ENCODE assay signal across 11 cellular contexts in the genomic region with DNA sequence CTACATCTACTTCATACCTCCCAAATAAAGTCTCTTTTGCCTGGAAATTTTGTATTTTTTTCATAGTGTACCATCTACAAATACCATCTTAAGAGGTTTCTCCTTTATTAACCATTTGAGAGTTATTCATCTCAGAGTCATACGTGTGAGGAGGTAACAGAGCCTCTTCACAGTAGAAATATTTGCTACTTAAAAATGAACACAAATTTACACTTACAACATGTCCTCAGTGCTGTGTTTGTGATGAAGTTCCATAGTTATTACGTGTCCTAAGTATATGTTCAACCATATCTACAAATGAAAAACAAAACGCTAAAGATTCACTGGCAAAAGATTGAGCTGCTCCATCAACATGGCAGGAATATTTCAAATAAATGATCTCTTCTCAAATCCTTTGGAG. TPM values are rescaled to one million over a fixed set of nuclear protein-coding genes. Genes with fewer than 3 reads are reported as not detected.
A peak's percentile ranks its signal among the peaks of the same experiment; 100 is the strongest.
DNase-seq lines count a peak whose midpoint lies in the region; ATAC-seq and TF ChIP-seq lines count a peak whose summit lies in the region.
"Had no signal": no experiment of that assay in that cellular context is flagged by ENCODE, and none has a peak within 500 bp of the region (broad histone marks: within the 10 kb centered on the region; RNA-seq: fewer than 3 reads in every experiment).

No MANE protein-coding gene starts in this region.

- H3F3A ChIP-seq in neural cell (ENCODE audit: insufficient read depth, low read length, poor library complexity, severe bottlenecking): no peaks in the 10 kb centered on the region

- H2AFZ ChIP-seq in ACC112 (ENCODE audit: low read length, unreplicated experiment) (peak overlapping the region; percentile 91), neural cell (ENCODE audit: low read depth, low read length) (peak overlapping the region; percentile 24)

- no peak overlapping the region for H3K27ac Mint-ChIP-seq in immature natural killer cell
- H3K27ac Mint-ChIP-seq: activated T-helper 2 cell treated with anti-CD3 and anti-CD28 coated beads, Interferon-gamma antibody, Interleukin-2, Interleukin-4, amounts not matched to agents 10 μg/mL and 5 μg/mL and 100 μg/mL, durations not matched to agents 14 hours and 24 hours and 36 hours; CD4-positive, alpha-beta memory T cell; HFFc6 had no signal

- no peaks in the 10 kb centered on the region for H3K36me3 ChIP-seq in ACC112 (ENCODE audit: insufficient read depth, low read length)
- no peaks in the 10 kb centered on the region for H3K36me3 ChIP-seq in neural cell (ENCODE audit: insufficient read depth, low read length)
- no peaks in the 10 kb centered on the region for H3K36me3 ChIP-seq in aorta (ENCODE audit: control insufficient read depth in 1 of 2, insufficient read depth in 2 of 2, low read length in 1 of 2)

- H3K4me1 Mint-ChIP-seq in immature natural killer cell: no peaks in the 10 kb centered on the region

- no peak for TF ChIP-seq RAD21 in neural cell (conservative IDR thresholded peaks at IDR 0.05)

- H3K9me2 ChIP-seq in neural cell (ENCODE audit: insufficient read depth, low read length): no peaks in the 10 kb centered on the region

- H3K4me2 ChIP-seq in neural cell (ENCODE audit: low read length): peak overlapping the region; percentile 3

- peak overlapping the region; percentile 10 for H3K9ac ChIP-seq in neural cell (ENCODE audit: low read length)

- 6 to 7% methylated on average over 3 of the region's 3 CpGs for WGBS in aorta, 2 donors

- no peaks in the 10 kb centered on the region for H3K9me3 Mint-ChIP-seq in immature natural killer cell
- H3K9me3 Mint-ChIP-seq: activated T-helper 2 cell treated with anti-CD3 and anti-CD28 coated beads, Interferon-gamma antibody, Interleukin-2, Interleukin-4, amounts not matched to agents 10 μg/mL and 5 μg/mL and 100 μg/mL, durations not matched to agents 14 hours and 24 hours and 36 hours; CD4-positive, alpha-beta memory T cell; HFFc6 had no signal

- TF ChIP-seq CTCF in neural cell (IDR thresholded peaks at IDR 0.05; ENCODE audit: poor library complexity, severe bottlenecking): no peak

- DNase-seq in caudate nucleus (lab: John Stamatoyannopoulos, UW): no peak
- DNase-seq in immature natural killer cell: no peak
- no peak for DNase-seq in aorta
- no peak for DNase-seq in 8988T

- H3K27me3 ChIP-seq in ACC112 (ENCODE audit: insufficient read depth, low read length) (no peaks in the 10 kb centered on the region), neural cell (ENCODE audit: insufficient read depth, low read depth, low read length) (peaks cover 12% of the 10 kb centered on the region), aorta (ENCODE audit: control insufficient read depth in 1 of 2, insufficient read depth in 2 of 2, low read length in 1 of 2) (no peaks in the 10 kb centered on the region)

- H3K27ac ChIP-seq in ACC112 (ENCODE audit: low read depth, low read length): peak overlapping the region; percentile 87
- peak overlapping the region; percentile 97 for H3K27ac ChIP-seq in caudate nucleus (ENCODE audit: low read depth, low read length)
- H3K27ac ChIP-seq in neural cell (ENCODE audit: low read length): no peak overlapping the region
- no peak overlapping the region for H3K27ac ChIP-seq in aorta (ENCODE audit: low read depth in 1 of 2, low read length in 2 of 2)

- intact Hi-C loops in aorta (cut with DNase I): loop anchor here (2.0 to 10.0 kb wide), 8 partner anchors 49 to 441 kb away; a partner anchor contains a TSS

- peaks cover 0 to 3% (median 2%) of the 10 kb centered on the region in 3 donors for H3K27me3 Mint-ChIP-seq in immature natural killer cell (ENCODE audit: low read depth in 3 of 3)

- no peaks in the 10 kb centered on the region for H3K79me2 ChIP-seq in ACC112 (ENCODE audit: control insufficient read depth, insufficient read depth, low read length, unreplicated experiment)
- no peaks in the 10 kb centered on the region for H3K79me2 ChIP-seq in neural cell (replicated peaks; ENCODE audit: insufficient read depth, low read length)

- ATAC-seq in HG03354 (IDR thresholded peaks at IDR 0.05; ENCODE audit: poor library complexity, severe bottlenecking, unreplicated experiment) (peak; percentile 0), GM18909 (IDR thresholded peaks at IDR 0.05; ENCODE audit: poor library complexity, unreplicated experiment) (no peak), aorta (ENCODE audit: low FRiP score) (no peak)

- peak overlapping the region; percentile 69 for H3K4me3 ChIP-seq in ACC112 (ENCODE audit: low read depth, low read length)
- H3K4me3 ChIP-seq in neural cell (ENCODE audit: low read length): peak overlapping the region; percentile 50
- peak overlapping the region in 1 of 2 donors; percentile 47 for H3K4me3 ChIP-seq in aorta (ENCODE audit: low read length in 2 of 2)

- TF ChIP-seq EP300 in neural cell (conservative IDR thresholded peaks at IDR 0.05; ENCODE audit: poor library complexity, severe bottlenecking): no peak

- H3K9me3 ChIP-seq in neural cell (ENCODE audit: low read length) (no peaks in the 10 kb centered on the region), aorta (ENCODE audit: control insufficient read depth, low read length) (no peaks in the 10 kb centered on the region)

- no peak overlapping the region for H3K4me3 Mint-ChIP-seq in immature natural killer cell
- H3K4me3 Mint-ChIP-seq: CD4-positive, alpha-beta memory T cell; HFFc6 had no signal

- H3K36me3 Mint-ChIP-seq in immature natural killer cell: no peaks in the 10 kb centered on the region
- H3K36me3 Mint-ChIP-seq: CD4-positive, alpha-beta memory T cell had no signal

- no peaks in the 10 kb centered on the region for H4K20me1 ChIP-seq in neural cell (ENCODE audit: insufficient read depth)

- H3K4me1 ChIP-seq in ACC112 (ENCODE audit: control insufficient read depth, insufficient read depth, low read length, unreplicated experiment): peaks cover 44% of the 10 kb centered on the region
- H3K4me1 ChIP-seq in aorta (ENCODE audit: control insufficient read depth in 1 of 2, insufficient read depth in 2 of 2, low read length in 2 of 2): peaks cover 0 to 5% of the 10 kb centered on the region in 2 donors

TF ChIP-seq in neural cell, 6 proteins besides CTCF, POLR2A, EP300 and RAD21:
- no peak for TF ChIP-seq MXI1 (conservative IDR thresholded peaks at IDR 0.05; ENCODE audit: poor library complexity, severe bottlenecking)
- no peak for TF ChIP-seq POLR2AphosphoS5 (IDR thresholded peaks at IDR 0.05)
- TF ChIP-seq TAF1 (IDR thresholded peaks at IDR 0.05; ENCODE audit: low read depth): no peak
- TF ChIP-seq SMC3 (conservative IDR thresholded peaks at IDR 0.05; ENCODE audit: poor library complexity): no peak
- TF ChIP-seq, protein P1, sequence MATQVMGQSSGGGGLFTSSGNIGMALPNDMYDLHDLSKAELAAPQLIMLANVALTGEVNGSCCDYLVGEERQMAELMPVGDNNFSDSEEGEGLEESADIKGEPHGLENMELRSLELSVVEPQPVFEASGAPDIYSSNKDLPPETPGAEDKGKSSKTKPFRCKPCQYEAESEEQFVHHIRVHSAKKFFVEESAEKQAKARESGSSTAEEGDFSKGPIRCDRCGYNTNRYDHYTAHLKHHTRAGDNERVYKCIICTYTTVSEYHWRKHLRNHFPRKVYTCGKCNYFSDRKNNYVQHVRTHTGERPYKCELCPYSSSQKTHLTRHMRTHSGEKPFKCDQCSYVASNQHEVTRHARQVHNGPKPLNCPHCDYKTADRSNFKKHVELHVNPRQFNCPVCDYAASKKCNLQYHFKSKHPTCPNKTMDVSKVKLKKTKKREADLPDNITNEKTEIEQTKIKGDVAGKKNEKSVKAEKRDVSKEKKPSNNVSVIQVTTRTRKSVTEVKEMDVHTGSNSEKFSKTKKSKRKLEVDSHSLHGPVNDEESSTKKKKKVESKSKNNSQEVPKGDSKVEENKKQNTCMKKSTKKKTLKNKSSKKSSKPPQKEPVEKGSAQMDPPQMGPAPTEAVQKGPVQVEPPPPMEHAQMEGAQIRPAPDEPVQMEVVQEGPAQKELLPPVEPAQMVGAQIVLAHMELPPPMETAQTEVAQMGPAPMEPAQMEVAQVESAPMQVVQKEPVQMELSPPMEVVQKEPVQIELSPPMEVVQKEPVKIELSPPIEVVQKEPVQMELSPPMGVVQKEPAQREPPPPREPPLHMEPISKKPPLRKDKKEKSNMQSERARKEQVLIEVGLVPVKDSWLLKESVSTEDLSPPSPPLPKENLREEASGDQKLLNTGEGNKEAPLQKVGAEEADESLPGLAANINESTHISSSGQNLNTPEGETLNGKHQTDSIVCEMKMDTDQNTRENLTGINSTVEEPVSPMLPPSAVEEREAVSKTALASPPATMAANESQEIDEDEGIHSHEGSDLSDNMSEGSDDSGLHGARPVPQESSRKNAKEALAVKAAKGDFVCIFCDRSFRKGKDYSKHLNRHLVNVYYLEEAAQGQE (IDR thresholded peaks at IDR 0.05; ENCODE audit: borderline replicate concordance): no peak
- TF ChIP-seq EZH2 (IDR thresholded peaks at IDR 0.05; ENCODE audit: borderline replicate concordance, insufficient read depth, low read length, poor library complexity, severe bottlenecking): no peak

RNA-seq across cellular contexts. Expression of a gene that starts 48.5 kb away (rescaled TPM):
- 114 and 134 TPM in 2 replicates for polyA plus RNA-seq in neural cell
- 118 and 164 TPM in 2 replicates for polyA minus RNA-seq in neural cell
- 10 to 100 TPM; 47.7 to 85.5 (median 49.7) TPM for polyA plus RNA-seq in immature natural killer cell
- total RNA-seq in aorta: 100 to 1,000 TPM; 149 to 178 TPM
- polyA plus RNA-seq in aorta: 100 to 1,000 TPM; 118 to 139 TPM

Comparison
In these comparisons a context has a peak if more than half of its experiments do, and no peak if none do; other contexts are left out.
1. H3K27ac ChIP-seq: peak in ACC112 (single experiment) and caudate nucleus (single experiment); none in neural cell (single experiment) and aorta (0 of 2).